Comparison of ENCODE assay signal across 13 cellular contexts in genomic region chr1:234763910-234764309, GRCh38.
DNase-seq lines count a peak whose midpoint lies in the region; ATAC-seq and TF ChIP-seq lines count a peak whose summit lies in the region.
"Had no signal": no experiment of that assay in that cellular context is flagged by ENCODE, and none has a peak within 500 bp of the region (broad histone marks: within the 10 kb centered on the region; RNA-seq: fewer than 3 reads in every experiment).

No MANE protein-coding gene starts in this region.

- BruUV-seq in Panc1 (replicated peaks; lab: Mats Ljungman, UMichigan) = no TSS peak

- POLR2A ChIA-PET in HEK293 (lab: Yijun Ruan, JAX) (interaction anchor here (1.8 kb wide), 1 partner anchor 9 kb away, joined by 5 read pairs; no protein-coding TSS in a partner anchor), Panc1 (lab: Charles Lee) (no interaction called here)

- ATAC-seq in CD4-positive, CD25-positive, alpha-beta regulatory T cell (ENCODE audit: low read depth in 2 of 2) = no peak
- ATAC-seq in Panc1 (peak; percentile 13; the same call in 1 of the 2 replicates), GM18858 (IDR thresholded peaks at IDR 0.05; ENCODE audit: unreplicated experiment) (no peak)

- DNase-seq in CD4-positive, CD25-positive, alpha-beta regulatory T cell = no peak
- DNase-seq in Panc1 (ENCODE audit: low read depth, low spot score) (no peak), suprapubic skin (ENCODE audit: low spot score in 2 of 2) (no peak), G401 (ENCODE audit: low spot score) (no peak)
- DNase-seq: BE2C; Calu3; CD4-positive, alpha-beta T cell; DMS 273 treated with DMSO at 0.1 percent for 48 hours; HCEC 1CT had no signal

- H3K4me3 Mint-ChIP-seq in CD4-positive, CD25-positive, alpha-beta regulatory T cell = no peak overlapping the region
- H3K4me3 Mint-ChIP-seq: CD4-positive, alpha-beta T cell had no signal

- no peaks in the 10 kb centered on the region for H3K36me3 ChIP-seq in CD4-positive, CD25-positive, alpha-beta regulatory T cell (ENCODE audit: control insufficient read depth, insufficient read depth, low read length)
- H3K36me3 ChIP-seq in HEK293 (ENCODE audit: control insufficient read depth in 2 of 2, insufficient read depth in 1 of 2, low read length in 2 of 2) (no peaks in the 10 kb centered on the region), Panc1 (ENCODE audit: control insufficient read depth, insufficient read depth, low read length) (no peaks in the 10 kb centered on the region), neutrophil (no peaks in the 10 kb centered on the region), suprapubic skin (no peaks in the 10 kb centered on the region)
- H3K36me3 ChIP-seq: BE2C had no signal

- in situ Hi-C loops in Panc1 (cut with HindIII; ENCODE audit: low pct_unique_long_range_greater_than_20kb, low sequenced_read_pairs) = no loop called here
- in situ Hi-C loops in G401 (cut with HindIII; ENCODE audit: low sequenced_read_pairs) = no loop called here

- TF ChIP-seq CTCF in HEK293 (tag by site-specific recombination; IDR thresholded peaks at IDR 0.05) (no peak), Panc1 (IDR thresholded peaks at IDR 0.05) (no peak), neutrophil (IDR thresholded peaks at IDR 0.05) (no peak), suprapubic skin (IDR thresholded peaks at IDR 0.05) (no peak)

- H3K27me3 Mint-ChIP-seq in CD4-positive, CD25-positive, alpha-beta regulatory T cell = peaks cover 3% of the 10 kb centered on the region
- H3K27me3 Mint-ChIP-seq: CD4-positive, alpha-beta T cell had no signal

- H3K4me1 ChIP-seq in CD4-positive, CD25-positive, alpha-beta regulatory T cell (ENCODE audit: control insufficient read depth, insufficient read depth, low read length, poor library complexity, severe bottlenecking) = peaks cover 27% of the 10 kb centered on the region
- H3K4me1 ChIP-seq in HEK293 (ENCODE audit: control insufficient read depth, insufficient read depth, low read length) (no peaks in the 10 kb centered on the region), Panc1 (ENCODE audit: control insufficient read depth, insufficient read depth, low read length) (peaks cover 17% of the 10 kb centered on the region), neutrophil (ENCODE audit: control insufficient read depth in 1 of 2, insufficient read depth in 1 of 2, low read depth in 1 of 2, low read length in 1 of 2) (peaks cover 43 to 49% of the 10 kb centered on the region in 2 experiments), suprapubic skin (no peaks in the 10 kb centered on the region)

- H3K27ac Mint-ChIP-seq in CD4-positive, CD25-positive, alpha-beta regulatory T cell = peak overlapping the region in 2 of 3 donors; percentile 45 to 62
- H3K27ac Mint-ChIP-seq: CD4-positive, alpha-beta T cell had no signal

- peaks cover 4% of the 10 kb centered on the region for H3K36me3 Mint-ChIP-seq in CD4-positive, CD25-positive, alpha-beta regulatory T cell

- no peak overlapping the region for H3K4me3 ChIP-seq in CD4-positive, CD25-positive, alpha-beta regulatory T cell (ENCODE audit: low read depth, low read length)
- H3K4me3 ChIP-seq in HEK293 (ENCODE audit: low read depth, low read length) (no peak overlapping the region), Panc1 (ENCODE audit: low read depth in 2 of 2, low read length in 2 of 2) (no peak overlapping the region), neutrophil (ENCODE audit: low read depth in 1 of 2, low read length in 1 of 2) (no peak overlapping the region), suprapubic skin (no peak overlapping the region)
- H3K4me3 ChIP-seq: A549 had no signal

- intact Hi-C loops in Panc1 (cut with micrococcal nuclease; ENCODE audit: unreplicated experiment) = no loop called here

- 89% methylated on average over 8 of the region's 8 CpGs for WGBS in suprapubic skin

- H3K27me3 ChIP-seq in CD4-positive, CD25-positive, alpha-beta regulatory T cell (ENCODE audit: control insufficient read depth, insufficient read depth, low read length) = no peaks in the 10 kb centered on the region
- H3K27me3 ChIP-seq in Panc1 (ENCODE audit: control insufficient read depth, insufficient read depth, low read length) = no peaks in the 10 kb centered on the region
- no peaks in the 10 kb centered on the region for H3K27me3 ChIP-seq in neutrophil
- H3K27me3 ChIP-seq in suprapubic skin = no peaks in the 10 kb centered on the region
- H3K27me3 ChIP-seq: BE2C had no signal

- TF ChIP-seq POLR2A in suprapubic skin (IDR thresholded peaks at IDR 0.05) = no peak

- CTCF ChIA-PET in HEK293 (lab: Yijun Ruan, JAX) = interaction anchor here (0.6 kb wide), 2 partner anchors 90 to 656 kb away, joined by 3 read pairs; no protein-coding TSS in a partner anchor
- CTCF ChIA-PET in Panc1 (lab: Charles Lee) = no interaction called here

- no peak overlapping the region for H3K27ac ChIP-seq in CD4-positive, CD25-positive, alpha-beta regulatory T cell (ENCODE audit: insufficient read depth, low read length, poor library complexity, severe bottlenecking)
- H3K27ac ChIP-seq in HEK293 (ENCODE audit: extremely low read depth, low read depth, low read length) (no peak overlapping the region), Panc1 (ENCODE audit: low read length) (peak overlapping the region; percentile 32), neutrophil (peak overlapping the region; percentile 47), suprapubic skin (no peak overlapping the region)

- H3K9me3 Mint-ChIP-seq in CD4-positive, CD25-positive, alpha-beta regulatory T cell = peaks cover 0 to 2% (median 0%) of the 10 kb centered on the region in 7 donors
- H3K9me3 Mint-ChIP-seq: CD4-positive, alpha-beta T cell had no signal

- peaks cover 16 to 47% (median 28%) of the 10 kb centered on the region in 4 donors for H3K4me1 Mint-ChIP-seq in CD4-positive, CD25-positive, alpha-beta regulatory T cell

- no peak for TF ChIP-seq EP300 in suprapubic skin (IDR thresholded peaks at IDR 0.05)

- H3K9me3 ChIP-seq in CD4-positive, CD25-positive, alpha-beta regulatory T cell (ENCODE audit: control insufficient read depth in 2 of 2, low read length in 2 of 2) = no peaks in the 10 kb centered on the region
- H3K9me3 ChIP-seq in HEK293 (ENCODE audit: control insufficient read depth, insufficient read depth, low read depth, low read length) (no peaks in the 10 kb centered on the region), Panc1 (ENCODE audit: control insufficient read depth, insufficient read depth, low read depth, low read length) (no peaks in the 10 kb centered on the region), neutrophil (no peaks in the 10 kb centered on the region), suprapubic skin (no peaks in the 10 kb centered on the region)
- H3K9me3 ChIP-seq: A549, BE2C had no signal

TF ChIP-seq in HEK293, 187 proteins besides CTCF, POLR2A, EP300 and RAD21:
- TF ChIP-seq SALL2 (tag by site-specific recombination; IDR thresholded peaks at IDR 0.05; ENCODE audit: borderline replicate concordance) = no peak
- TF ChIP-seq GLIS2 (tag by site-specific recombination; IDR thresholded peaks at IDR 0.05) = no peak
- TF ChIP-seq ZNF521 (tag by site-specific recombination; IDR thresholded peaks at IDR 0.05) = no peak
- TF ChIP-seq TRIM28 (IDR thresholded peaks at IDR 0.05; ENCODE audit: borderline replicate concordance, low read length) = no peak
- no peak for TF ChIP-seq ZIC2 (tag by site-specific recombination; IDR thresholded peaks at IDR 0.05)
- no peak for TF ChIP-seq ZXDB (tag by site-specific recombination; IDR thresholded peaks at IDR 0.05)
- TF ChIP-seq ZNF19 (tag by site-specific recombination; IDR thresholded peaks at IDR 0.05; ENCODE audit: low read depth) = no peak
- no peak for TF ChIP-seq HOXD13 (CRISPR knock-in tag; IDR thresholded peaks at IDR 0.05; ENCODE audit: borderline replicate concordance)
- peak; percentile 58 for TF ChIP-seq SCRT2 (tag by site-specific recombination; IDR thresholded peaks at IDR 0.05)
- TF ChIP-seq ZNF791 (tag by site-specific recombination; IDR thresholded peaks at IDR 0.05) = no peak
- no peak for TF ChIP-seq ZSCAN30 (tag by site-specific recombination; IDR thresholded peaks at IDR 0.05)
- no peak for TF ChIP-seq ZNF311 (tag by site-specific recombination; IDR thresholded peaks at IDR 0.05; ENCODE audit: borderline replicate concordance)
- no peak for TF ChIP-seq ZNF830 (tag by site-specific recombination; IDR thresholded peaks at IDR 0.05; ENCODE audit: low read depth)
- TF ChIP-seq ZNF274 (IDR thresholded peaks at IDR 0.05; ENCODE audit: low read length) = no peak
- no peak for TF ChIP-seq ZNF274 (tag by site-specific recombination; IDR thresholded peaks at IDR 0.05; ENCODE audit: borderline replicate concordance)
- TF ChIP-seq SCRT1 (tag by site-specific recombination; IDR thresholded peaks at IDR 0.05; ENCODE audit: borderline replicate concordance) = peak; percentile 52; the same call in 1 of the 2 replicates
- TF ChIP-seq ZNF248 (tag by site-specific recombination; IDR thresholded peaks at IDR 0.05) = no peak
- no peak for TF ChIP-seq OSR2 (tag by site-specific recombination; IDR thresholded peaks at IDR 0.05)

Comparison
In these comparisons a context has a peak if more than half of its experiments do, and no peak if none do; other contexts are left out.
1. H3K27ac ChIP-seq: peak in Panc1 (single experiment) and neutrophil (single experiment); none in CD4-positive, CD25-positive, alpha-beta regulatory T cell (single experiment), HEK293 (single experiment) and suprapubic skin (single experiment).